ENCODE assay signal across 13 cellular contexts in genomic region chr2:230774348-230774951, GRCh38.
DNase-seq lines count a peak whose midpoint lies in the region; ATAC-seq and TF ChIP-seq lines count a peak whose summit lies in the region.
"Had no signal": no experiment of that assay in that cellular context is flagged by ENCODE, and none has a peak within 500 bp of the region (broad histone marks: within the 10 kb centered on the region; RNA-seq: fewer than 3 reads in every experiment).

No MANE protein-coding gene starts in this region.

- H3K79me2 ChIP-seq in PC-9 (ENCODE audit: low read depth), result peaks cover 69% of the 10 kb centered on the region
- H3K79me2 ChIP-seq in fibroblast of lung (ENCODE audit: control insufficient read depth, insufficient read depth, low read length), result peaks cover 36% of the 10 kb centered on the region

- CTCF ChIA-PET in PC-9 (lab: Charles Lee), result interaction anchor here (0.5 kb wide), 1 partner anchor 858 kb away, joined by 4 read pairs; no protein-coding TSS in a partner anchor

- no TSS peak for BruUV-seq in PC-9 (replicated peaks; lab: Mats Ljungman, UMichigan)

- no peak overlapping the region for H3K9ac ChIP-seq in fibroblast of lung (ENCODE audit: insufficient read depth, low read length)

- no peaks in the 10 kb centered on the region for H3K9me2 ChIP-seq in PC-9 (ENCODE audit: insufficient read depth)

- peaks cover 75% of the 10 kb centered on the region for H3F3A ChIP-seq in PC-9 (ENCODE audit: insufficient read depth, low read depth)

- peak in 1 of 2 donors; percentile 28 for TF ChIP-seq POLR2A in gastrocnemius medialis (IDR thresholded peaks at IDR 0.05)

- DNase-seq in GM03348 (ENCODE audit: low spot score) (peak; percentile 83), PC-9 (peak in 1 of 2 experiments; percentile 81), fibroblast of lung (ENCODE audit: low read depth in 2 of 2) (peak; percentile 89 to 94), gastrocnemius medialis (no peak), NCI-H128 (lab: John Stamatoyannopoulos, UW; ENCODE audit: unreplicated experiment) (no peak), NCI-H2029 treated with DMSO at 0.1 percent for 48 hours (lab: John Stamatoyannopoulos, UW) (no peak)
- DNase-seq in stimulated activated CD4-positive, alpha-beta T cell treated with anti-CD3 and anti-CD28 coated beads, Interleukin-4, amount 100 ng/mL, for 24 hours, result no peak
- DNase-seq: occipital lobe; RPMI8226; stimulated activated naive CD8-positive, alpha-beta T cell treated with anti-CD3 and anti-CD28 coated beads, Interleukin-15, amount 100 ng/mL, for 72 hours had no signal

- H3K36me3 ChIP-seq in PC-9 (ENCODE audit: low read depth) (peaks cover 61% of the 10 kb centered on the region), fibroblast of lung (ENCODE audit: control insufficient read depth, insufficient read depth, low read length) (no peaks in the 10 kb centered on the region), gastrocnemius medialis (no peaks in the 10 kb centered on the region)

- H3K4me2 ChIP-seq in PC-9, result peak overlapping the region; percentile 57
- peak overlapping the region; percentile 60 for H3K4me2 ChIP-seq in fibroblast of lung (ENCODE audit: extremely low read depth, insufficient read depth, low read length)
- H3K4me2 ChIP-seq: GM23338 had no signal

- no peaks in the 10 kb centered on the region for H3K27me3 ChIP-seq in PC-9 (ENCODE audit: insufficient read depth, low read depth)
- H3K27me3 ChIP-seq in fibroblast of lung (ENCODE audit: control insufficient read depth, insufficient read depth, low read length), result no peaks in the 10 kb centered on the region
- H3K27me3 ChIP-seq in gastrocnemius medialis, result no peaks in the 10 kb centered on the region

- H3K4me3 ChIP-seq in PC-9 (no peak overlapping the region), fibroblast of lung (replicated peaks in 1 of 4; ENCODE audit: control extremely low read depth in 1 of 4, insufficient read depth in 1 of 4, low read depth in 3 of 4, low read length in 4 of 4) (no peak overlapping the region), gastrocnemius medialis (no peak overlapping the region)
- H3K4me3 ChIP-seq: GM23338 had no signal

- H4K20me1 ChIP-seq in PC-9 (ENCODE audit: insufficient read depth), result no peaks in the 10 kb centered on the region
- H4K20me1 ChIP-seq in fibroblast of lung (ENCODE audit: control insufficient read depth, extremely low read depth, insufficient read depth, low read length), result no peaks in the 10 kb centered on the region

- peaks cover 63% of the 10 kb centered on the region for H3K4me1 ChIP-seq in PC-9 (replicated peaks; ENCODE audit: insufficient read depth)
- peaks cover 16% of the 10 kb centered on the region for H3K4me1 ChIP-seq in fibroblast of lung (ENCODE audit: control insufficient read depth, extremely low read depth, insufficient read depth, low read length)
- peaks cover 71 to 83% of the 10 kb centered on the region in 2 donors for H3K4me1 ChIP-seq in gastrocnemius medialis

- TF ChIP-seq CTCF in PC-9 (conservative IDR thresholded peaks at IDR 0.05) (no peak), fibroblast of lung (conservative IDR thresholded peaks at IDR 0.05 in 1 of 2, IDR thresholded peaks at IDR 0.05 in 1 of 2; ENCODE audit: low read depth in 1 of 2, low read length in 2 of 2) (no peak), gastrocnemius medialis (IDR thresholded peaks at IDR 0.05 in 4 of 5, conservative IDR thresholded peaks at IDR 0.05 in 1 of 5) (no peak)

- H2AFZ ChIP-seq in PC-9, result no peak overlapping the region
- H2AFZ ChIP-seq in fibroblast of lung (ENCODE audit: low read length), result no peak overlapping the region
- H2AFZ ChIP-seq: GM23338 had no signal

- H3K9me3 ChIP-seq in PC-9 (ENCODE audit: insufficient read depth, low read depth) (peaks cover 9% of the 10 kb centered on the region; the same call in 1 of the 2 replicates), fibroblast of lung (ENCODE audit: control insufficient read depth, insufficient read depth, low read depth, low read length) (no peaks in the 10 kb centered on the region), gastrocnemius medialis (no peaks in the 10 kb centered on the region)

- ATAC-seq in gastrocnemius medialis, result peak; percentile 97 to 98
- ATAC-seq in GM21825 (IDR thresholded peaks at IDR 0.05; ENCODE audit: unreplicated experiment), result no peak
- ATAC-seq: GM23338; HepG2; stimulated activated naive CD8-positive, alpha-beta T cell treated with anti-CD3 and anti-CD28 coated beads, Interleukin-15, amount 100 ng/mL, for 72 hours had no signal

- in situ Hi-C loops in gastrocnemius medialis (cut with MboI; ENCODE audit: low sequenced_read_pairs in 4 of 4), result no loop called here

- POLR2A ChIA-PET in PC-9 (lab: Charles Lee; ENCODE audit: unreplicated experiment), result interaction anchor here (0.6 to 0.7 kb wide), 4 partner anchors 16 to 157 kb away, joined by 3 to 16 read pairs (median 4); partner anchors contain the start of gene CAB39

- intact Hi-C loops in PC-9 (cut with micrococcal nuclease; ENCODE audit: unreplicated experiment), result loop anchor here (1.0 kb wide), 2 partner anchors 22 to 38 kb away; no protein-coding TSS in a partner anchor
- intact Hi-C loops in gastrocnemius medialis (cut with DNase I; ENCODE audit: low total_unique reads), result no loop called here

- H3K27ac ChIP-seq in PC-9 (peak overlapping the region; percentile 61), fibroblast of lung (ENCODE audit: insufficient read depth, low read length) (peak overlapping the region; percentile 89), gastrocnemius medialis (peak overlapping the region; percentile 80 to 86 (median 83))

Comparison
In these comparisons a context has a peak if more than half of its experiments do, and no peak if none do; other contexts are left out.
1. DNase-seq: peak in GM03348 (single experiment) and fibroblast of lung (2 of 2); none in gastrocnemius medialis (0 of 2), NCI-H128 (single experiment), NCI-H2029 treated with DMSO at 0.1 percent for 48 hours (single experiment) and stimulated activated CD4-positive, alpha-beta T cell treated with anti-CD3 and anti-CD28 coated beads, Interleukin-4, amount 100 ng/mL, for 24 hours (single experiment).
2. Peak in every context shown above with its lines, with median percentiles within 50 percentile points of each other: H3K27ac ChIP-seq.